17 cellular contexts compared by ENCODE assay signal in the genomic region with DNA sequence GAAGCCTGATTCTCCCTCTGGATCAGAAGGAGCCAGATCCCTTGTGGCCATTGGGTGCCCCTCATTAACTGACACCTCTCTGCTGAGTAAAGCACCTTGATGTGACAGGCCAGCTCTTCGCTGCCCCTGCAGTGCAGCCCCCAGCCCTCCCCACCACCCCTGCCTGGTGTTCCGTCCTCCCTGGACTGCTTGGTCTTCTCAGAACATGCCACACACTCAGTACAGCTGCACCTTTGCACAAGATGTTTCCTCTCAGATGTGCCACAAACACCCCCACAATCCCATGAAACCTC. TPM values are rescaled to one million over a fixed set of nuclear protein-coding genes. Genes with fewer than 3 reads are reported as not detected.
A peak's percentile ranks its signal among the peaks of the same experiment; 100 is the strongest.
DNase-seq lines count a peak whose midpoint lies in the region; ATAC-seq and TF ChIP-seq lines count a peak whose summit lies in the region.
"Had no signal": no experiment of that assay in that cellular context is flagged by ENCODE, and none has a peak within 500 bp of the region (broad histone marks: within the 10 kb centered on the region; RNA-seq: fewer than 3 reads in every experiment).

No MANE protein-coding gene starts in this region.

- peaks cover 14 to 20% of the 10 kb centered on the region in 2 experiments; a peak in 3 of 4 replicates for H3K4me1 ChIP-seq in SK-N-SH (ENCODE audit: control insufficient read depth in 1 of 2, insufficient read depth in 2 of 2, low read depth in 1 of 2, low read length in 1 of 2)
- peaks cover 6% of the 10 kb centered on the region for H3K4me1 ChIP-seq in Panc1 (ENCODE audit: control insufficient read depth, insufficient read depth, low read length)
- peaks cover 10% of the 10 kb centered on the region for H3K4me1 ChIP-seq in smooth muscle cell (ENCODE audit: low read depth)

- in situ Hi-C loops in Panc1 (cut with HindIII; ENCODE audit: low pct_unique_long_range_greater_than_20kb, low sequenced_read_pairs), result no loop called here

- TF ChIP-seq RAD21 in SK-N-SH (IDR thresholded peaks at IDR 0.05; ENCODE audit: low read length), result no peak

- no peaks in the 10 kb centered on the region for H3K9me3 ChIP-seq in SK-N-SH
- H3K9me3 ChIP-seq in Panc1 (ENCODE audit: control insufficient read depth, insufficient read depth, low read depth, low read length), result no peaks in the 10 kb centered on the region
- H3K9me3 ChIP-seq in smooth muscle cell (replicated peaks; ENCODE audit: low read depth), result no peaks in the 10 kb centered on the region
- H3K9me3 ChIP-seq: body of pancreas, thoracic aorta had no signal

- ATAC-seq in SK-N-SH treated with all-trans-retinoic acid at 6 μM for 48 hours (0 out of 3 replicates have a peak, but pooled peaks have one; percentile 0), Panc1 (peak; percentile 4; the same call in 1 of the 2 replicates), HG03520 (IDR thresholded peaks at IDR 0.05; ENCODE audit: unreplicated experiment) (no peak)

- H3K27me3 ChIP-seq in SK-N-SH (ENCODE audit: insufficient read depth) (no peaks in the 10 kb centered on the region), Panc1 (ENCODE audit: control insufficient read depth, insufficient read depth, low read length) (no peaks in the 10 kb centered on the region), smooth muscle cell (ENCODE audit: low read depth) (no peaks in the 10 kb centered on the region)
- H3K27me3 ChIP-seq: body of pancreas had no signal

- DNase-seq in SK-N-SH (no peak), Panc1 (ENCODE audit: low read depth, low spot score) (no peak), glutamatergic neuron (no peak), smooth muscle cell (lab: John Stamatoyannopoulos, UW; ENCODE audit: unreplicated experiment) (no peak), SKM-1 (lab: John Stamatoyannopoulos, UW; ENCODE audit: unreplicated experiment) (no peak)
- DNase-seq in activated naive CD4-positive, alpha-beta T cell treated with anti-CD3 and anti-CD28 coated beads, Interleukin-2, amount 50 U/mL, for 16 hours, result no peak

- peaks cover 16% of the 10 kb centered on the region for H3K27me3 Mint-ChIP-seq in glutamatergic neuron (ENCODE audit: unreplicated experiment)
- H3K27me3 Mint-ChIP-seq: activated CD8-positive, alpha-beta memory T cell treated with anti-CD3 and anti-CD28 coated beads, Interleukin-2, amount 10 ng/mL, durations not matched to agents 7 days and 5 days; naive B cell; T-cell had no signal

- no peaks in the 10 kb centered on the region for H3K36me3 Mint-ChIP-seq in glutamatergic neuron (ENCODE audit: unreplicated experiment)

- no TSS peak for BruUV-seq in Panc1 (replicated peaks; lab: Mats Ljungman, UMichigan)

- H3K4me1 Mint-ChIP-seq in glutamatergic neuron (ENCODE audit: low read depth, unreplicated experiment), result peaks cover 8% of the 10 kb centered on the region

- CTCF ChIA-PET in SK-N-SH (lab: Yijun Ruan, JAX), result interaction anchor here (0.7 to 9.9 kb wide), 50 partner anchors 8 to 940 kb away, joined by 3 to 278 read pairs (median 5); a partner anchor contains a TSS
- CTCF ChIA-PET in Panc1 (lab: Charles Lee), result no interaction called here

- 95% methylated on average over 2 of the region's 2 CpGs for WGBS in SK-N-SH (ENCODE audit: low lambda C conversion rate)
- WGBS in smooth muscle cell (ENCODE audit: low lambda C conversion rate), result 83% methylated on average over 1 of the region's 2 CpGs

- H4K20me1 ChIP-seq in SK-N-SH (ENCODE audit: insufficient read depth) (peaks cover 5% of the 10 kb centered on the region; the same call in 1 of the 2 replicates), smooth muscle cell (ENCODE audit: low read depth) (peaks cover 31% of the 10 kb centered on the region)

- H3K4me3 ChIP-seq in SK-N-SH (ENCODE audit: low read depth in 2 of 2, low read length in 1 of 2) (no peak overlapping the region), Panc1 (ENCODE audit: low read depth in 2 of 2, low read length in 2 of 2) (no peak overlapping the region), smooth muscle cell (no peak overlapping the region)
- H3K4me3 ChIP-seq: body of pancreas, thoracic aorta had no signal

- intact Hi-C loops in Panc1 (cut with micrococcal nuclease; ENCODE audit: unreplicated experiment), result loop anchor here (2.0 kb wide), 1 partner anchor 58 kb away; no protein-coding TSS in a partner anchor

- H3K79me2 ChIP-seq in SK-N-SH (ENCODE audit: insufficient read depth) (no peaks in the 10 kb centered on the region), smooth muscle cell (ENCODE audit: low read depth) (no peaks in the 10 kb centered on the region)

- H3K4me2 ChIP-seq in SK-N-SH (no peak overlapping the region), smooth muscle cell (peak overlapping the region; percentile 55)

- peak overlapping the region; percentile 33 for H3K27ac Mint-ChIP-seq in glutamatergic neuron (ENCODE audit: unreplicated experiment)
- H3K27ac Mint-ChIP-seq: activated CD8-positive, alpha-beta memory T cell treated with anti-CD3 and anti-CD28 coated beads, Interleukin-2, amount 10 ng/mL, durations not matched to agents 7 days and 5 days; CD14-positive monocyte had no signal

- H3K9me3 Mint-ChIP-seq in glutamatergic neuron (ENCODE audit: unreplicated experiment), result peaks cover 5% of the 10 kb centered on the region
- H3K9me3 Mint-ChIP-seq: naive B cell, T-cell had no signal

- no peak for TF ChIP-seq CTCF in SK-N-SH (IDR thresholded peaks at IDR 0.05)
- no peak for TF ChIP-seq CTCF in Panc1 (IDR thresholded peaks at IDR 0.05)
- TF ChIP-seq CTCF in glutamatergic neuron (IDR thresholded peaks at IDR 0.05; ENCODE audit: partially characterized antibody, unreplicated experiment), result no peak
- TF ChIP-seq CTCF in smooth muscle cell (IDR thresholded peaks at IDR 0.05; ENCODE audit: borderline replicate concordance, insufficient read depth, poor library complexity, severe bottlenecking), result no peak

- H3K27ac ChIP-seq in SK-N-SH (ENCODE audit: low read depth in 2 of 2, low read length in 1 of 2), result no peak overlapping the region; a peak in 1 of 4 replicates
- no peak overlapping the region for H3K27ac ChIP-seq in Panc1 (ENCODE audit: low read length)
- no peak overlapping the region for H3K27ac ChIP-seq in smooth muscle cell (ENCODE audit: low read depth)
- H3K27ac ChIP-seq: 22Rv1, body of pancreas, thoracic aorta had no signal

- H2AFZ ChIP-seq in SK-N-SH (ENCODE audit: low read depth) (no peak overlapping the region), smooth muscle cell (ENCODE audit: low read depth) (no peak overlapping the region)

- no peaks in the 10 kb centered on the region for H3K9me2 ChIP-seq in SK-N-SH

- H3K9ac ChIP-seq in SK-N-SH (no peak overlapping the region), smooth muscle cell (ENCODE audit: low read depth) (no peak overlapping the region)

- H3K36me3 ChIP-seq in SK-N-SH (replicated peaks in 1 of 2; ENCODE audit: control insufficient read depth in 1 of 2, insufficient read depth in 2 of 2, low read length in 1 of 2) (peaks cover 22 to 34% of the 10 kb centered on the region in 2 experiments), Panc1 (ENCODE audit: control insufficient read depth, insufficient read depth, low read length) (peaks cover 4% of the 10 kb centered on the region), smooth muscle cell (ENCODE audit: low read depth) (no peaks in the 10 kb centered on the region)

- peaks cover 22% of the 10 kb centered on the region for H3F3A ChIP-seq in SK-N-SH (replicated peaks; ENCODE audit: insufficient read depth)
- H3F3A ChIP-seq in smooth muscle cell (ENCODE audit: low read depth), result peaks cover 12% of the 10 kb centered on the region

- POLR2A ChIA-PET in SK-N-SH (lab: Yijun Ruan, JAX) (interaction anchor here (1.1 to 1.6 kb wide), 4 partner anchors 26 to 95 kb away, joined by 3 to 4 read pairs (median 4); no protein-coding TSS in a partner anchor), Panc1 (lab: Charles Lee) (no interaction called here)

- no peak overlapping the region for H3K4me3 Mint-ChIP-seq in glutamatergic neuron (ENCODE audit: unreplicated experiment)
- H3K4me3 Mint-ChIP-seq: activated CD8-positive, alpha-beta memory T cell treated with anti-CD3 and anti-CD28 coated beads, Interleukin-2, amount 10 ng/mL, durations not matched to agents 7 days and 5 days; naive B cell had no signal

- no peak for TF ChIP-seq EP300 in SK-N-SH (IDR thresholded peaks at IDR 0.05; ENCODE audit: borderline replicate concordance in 1 of 2, low read depth in 1 of 2, low read length in 1 of 2)

TF ChIP-seq in SK-N-SH treated with all-trans-retinoic acid at 6 μM for 48 hours, 23 proteins besides CTCF, POLR2A, EP300 and RAD21:
- TF ChIP-seq ZNF8 (CRISPR knock-in tag; IDR thresholded peaks at IDR 0.05) (no peak), ARNTL (CRISPR knock-in tag; IDR thresholded peaks at IDR 0.05; ENCODE audit: borderline replicate concordance, low read depth) (no peak)

TF ChIP-seq in SK-N-SH, 30 proteins besides CTCF, POLR2A, EP300 and RAD21:
- TF ChIP-seq EZH2phosphoT487 (IDR thresholded peaks at IDR 0.05; ENCODE audit: borderline replicate concordance, low read depth), result no peak

RNA-seq across cellular contexts. Expression of a gene that starts 20.2 kb away (rescaled TPM):
- 74.2 and 105 TPM in 2 replicates for polyA plus RNA-seq in SK-N-SH (2012; rRNA removed)
- polyA plus RNA-seq in SK-N-SH (2012; cell fraction: cytosol; rRNA removed), result 76.2 and 84.0 TPM in 2 replicates
- polyA plus RNA-seq in SK-N-SH (2012; cell fraction: nucleus; rRNA removed), result 112 and 147 TPM in 2 replicates
- total RNA-seq in Panc1 (2021; ENCODE audit: unreplicated experiment), result 36.5 TPM
- polyA plus RNA-seq in Panc1 (2012; ENCODE audit: insufficient read length), result 26.5 TPM
- total RNA-seq in glutamatergic neuron (ENCODE audit: unreplicated experiment), result 62.4 TPM
- total RNA-seq in smooth muscle cell, result 38.0 and 48.9 TPM in 2 replicates
- 64.5 and 70.6 TPM in 2 replicates for polyA plus RNA-seq in smooth muscle cell

RNA-seq across cellular contexts. Expression of a gene that starts 35.9 kb away (rescaled TPM):
- polyA plus RNA-seq in SK-N-SH (2012; rRNA removed) (not detected in 2 replicates), smooth muscle cell (1.3 TPM in 1 of 2 replicates, not detected in the other)
- not detected in 2 replicates for polyA plus RNA-seq in SK-N-SH (2012; cell fraction: cytosol; rRNA removed)
- 0.06 TPM in 1 of 2 replicates, not detected in the other for polyA plus RNA-seq in SK-N-SH (2012; cell fraction: nucleus; rRNA removed)
- total RNA-seq in Panc1 (2021; ENCODE audit: unreplicated experiment) (0.54 TPM), glutamatergic neuron (ENCODE audit: unreplicated experiment) (4.5 TPM), smooth muscle cell (not detected in 2 replicates)
- not detected for polyA plus RNA-seq in Panc1 (2012; ENCODE audit: insufficient read length)
- total RNA-seq: activated CD8-positive, alpha-beta memory T cell treated with anti-CD3 and anti-CD28 coated beads, Interleukin-2, amount 10 ng/mL, durations not matched to agents 7 days and 5 days; dermis microvascular lymphatic vessel endothelial cell; fibroblast of lung; T-cell; thoracic aorta had no signal
- polyA plus RNA-seq: CD14-positive monocyte, fibroblast of lung had no signal
